In genomic region chr13:79258489-79258888, GRCh38 we compare ENCODE assay signal across 13 cellular contexts.
DNase-seq lines count a peak whose midpoint lies in the region; ATAC-seq and TF ChIP-seq lines count a peak whose summit lies in the region.
"Had no signal": no experiment of that assay in that cellular context is flagged by ENCODE, and none has a peak within 500 bp of the region (broad histone marks: within the 10 kb centered on the region; RNA-seq: fewer than 3 reads in every experiment).

No MANE protein-coding gene starts in this region.

- H3K4me2 ChIP-seq in MM.1S (ENCODE audit: low read depth, low read length) = no peak overlapping the region; the same call in 1 of the 2 replicates

- ATAC-seq in GM18498 (IDR thresholded peaks at IDR 0.05; ENCODE audit: unreplicated experiment) (peak; percentile 79), GM19397 (IDR thresholded peaks at IDR 0.05; ENCODE audit: unreplicated experiment) (peak; percentile 89), HG02852 (IDR thresholded peaks at IDR 0.05; ENCODE audit: unreplicated experiment) (peak; percentile 96)
- ATAC-seq: left lobe of liver had no signal

- no peak overlapping the region for H3K9ac ChIP-seq in MM.1S (ENCODE audit: low read length)

- no peaks in the 10 kb centered on the region for H3K36me3 ChIP-seq in MM.1S (replicated peaks; ENCODE audit: insufficient read depth, low read length)
- H3K36me3 ChIP-seq: HAP-1, neutrophil had no signal

- no peaks in the 10 kb centered on the region for H3K9me3 ChIP-seq in MM.1S (replicated peaks; ENCODE audit: insufficient read depth, low read length)
- H3K9me3 ChIP-seq: HAP-1, neutrophil had no signal

- H3K4me3 ChIP-seq in MM.1S (ENCODE audit: low read length) = no peak overlapping the region
- H3K4me3 ChIP-seq: HAP-1 had no signal

- CTCF ChIA-PET in Calu3 (lab: Charles Lee) = no interaction called here

- no peaks in the 10 kb centered on the region for H3K79me2 ChIP-seq in MM.1S (ENCODE audit: low read length)

- no peaks in the 10 kb centered on the region for H3K36me3 Mint-ChIP-seq in Calu3 (ENCODE audit: insufficient read depth, unreplicated experiment)
- no peaks in the 10 kb centered on the region for H3K36me3 Mint-ChIP-seq in type B pancreatic cell

- no peaks in the 10 kb centered on the region for H3K4me1 Mint-ChIP-seq in Calu3 (ENCODE audit: low read depth, unreplicated experiment)
- H3K4me1 Mint-ChIP-seq in type B pancreatic cell (ENCODE audit: unreplicated experiment) = no peaks in the 10 kb centered on the region
- H3K4me1 Mint-ChIP-seq: B cell had no signal

- DNase-seq in MM.1S (peak; percentile 26), Calu3 (no peak), NCI-H1092 (lab: John Stamatoyannopoulos, UW) (no peak), type B pancreatic cell (ENCODE audit: extremely low spot score, unreplicated experiment) (no peak), activated gamma-delta T cell (lab: John Stamatoyannopoulos, UW) (no peak)
- DNase-seq: NCI-H526 had no signal

- intact Hi-C loops in Calu3 (cut with micrococcal nuclease; ENCODE audit: unreplicated experiment) = no loop called here

- no peaks in the 10 kb centered on the region for H3K27me3 ChIP-seq in MM.1S (replicated peaks; ENCODE audit: insufficient read depth, low read length)
- H3K27me3 ChIP-seq: neutrophil had no signal

- no TSS peak for BruUV-seq in Calu3 (replicated peaks; lab: Mats Ljungman, UMichigan)

- no peak for TF ChIP-seq CTCF in MM.1S (IDR thresholded peaks at IDR 0.05; ENCODE audit: low read length)
- no peak for TF ChIP-seq CTCF in Calu3 (IDR thresholded peaks at IDR 0.05; ENCODE audit: unreplicated experiment)
- no peak for TF ChIP-seq CTCF in type B pancreatic cell (conservative IDR thresholded peaks at IDR 0.05)

- no peak overlapping the region for H3K27ac ChIP-seq in MM.1S (ENCODE audit: low read length)
- H3K27ac ChIP-seq: neutrophil had no signal

- no peaks in the 10 kb centered on the region for H3F3A ChIP-seq in MM.1S (ENCODE audit: insufficient read depth, low read length)

- H3K4me3 Mint-ChIP-seq in Calu3 (ENCODE audit: low read depth, unreplicated experiment) = no peak overlapping the region
- no peak overlapping the region for H3K4me3 Mint-ChIP-seq in type B pancreatic cell
- H3K4me3 Mint-ChIP-seq: B cell had no signal

- H2AFZ ChIP-seq in MM.1S (ENCODE audit: low read length) = 0 out of 2 replicates have a peak overlapping the region, but pooled peaks have one; percentile 7

- no peaks in the 10 kb centered on the region for H3K9me3 Mint-ChIP-seq in Calu3 (ENCODE audit: low read depth, unreplicated experiment)
- H3K9me3 Mint-ChIP-seq in type B pancreatic cell = no peaks in the 10 kb centered on the region

- peaks cover 9% of the 10 kb centered on the region; the same call in 1 of the 2 replicates for H3K4me1 ChIP-seq in MM.1S (ENCODE audit: low read length)
- H3K4me1 ChIP-seq: HAP-1 had no signal

- H4K20me1 ChIP-seq in MM.1S (ENCODE audit: insufficient read depth, low read length) = no peaks in the 10 kb centered on the region

- H3K27me3 Mint-ChIP-seq in Calu3 (ENCODE audit: unreplicated experiment) (peaks cover 4% of the 10 kb centered on the region), type B pancreatic cell (no peaks in the 10 kb centered on the region)
- H3K27me3 Mint-ChIP-seq: B cell had no signal

- no peaks in the 10 kb centered on the region for H3K9me2 ChIP-seq in MM.1S (replicated peaks; ENCODE audit: insufficient read depth, low read length)

- no peak overlapping the region for H3K27ac Mint-ChIP-seq in Calu3 (ENCODE audit: unreplicated experiment)
- H3K27ac Mint-ChIP-seq in type B pancreatic cell = no peak overlapping the region
- H3K27ac Mint-ChIP-seq: B cell had no signal
